ENCODE assay signal across 19 cellular contexts in genomic region chr9:89595646-89596045, GRCh38. TPM values are rescaled to one million over a fixed set of nuclear protein-coding genes. Genes with fewer than 3 reads are reported as not detected.
DNase-seq lines count a peak whose midpoint lies in the region; FAIRE-seq and TF ChIP-seq lines count a peak whose summit lies in the region.
"Had no signal": no experiment of that assay in that cellular context is flagged by ENCODE, and none has a peak within 500 bp of the region (broad histone marks: within the 10 kb centered on the region; RNA-seq: fewer than 3 reads in every experiment).

No MANE protein-coding gene starts in this region.

- H3T11ph ChIP-seq in H9 (ENCODE audit: low read length): no peak overlapping the region

- H4K91ac ChIP-seq in H9 (ENCODE audit: insufficient read length, low read depth, low read length): no peak overlapping the region

- H3K4me3 ChIP-seq in bronchial epithelial cell (ENCODE audit: low read depth, low read length) (no peak overlapping the region), testis (no peak overlapping the region)

- no peak overlapping the region for H4K8ac ChIP-seq in H9 (replicated peaks; ENCODE audit: insufficient read length, low read depth, low read length)

- no peak overlapping the region for H3K4ac ChIP-seq in H9 (ENCODE audit: low read depth, low read length)

- H3K4me1 Mint-ChIP-seq in H9: peaks cover 20 to 22% of the 10 kb centered on the region in 2 experiments
- H3K4me1 Mint-ChIP-seq in activated T-cell treated with anti-CD3 and anti-CD28 coated beads, Interleukin-2, amount 50 U/mL, for 24 hours (ENCODE audit: low read depth): no peaks in the 10 kb centered on the region

- no peak overlapping the region for H2BK120ac ChIP-seq in H9 (ENCODE audit: low read depth, low read length, poor library complexity, severe bottlenecking)

- no CpG with 5 or more reads among the region's 3 CpGs for WGBS in H9 (ENCODE audit: extremely low coverage, insufficient read length, low lambda C conversion rate)
- 86 to 90% methylated on average over 3 of the region's 3 CpGs for WGBS in testis, 2 donors

- H2AFZ ChIP-seq in H9 (ENCODE audit: low read length): no peak overlapping the region

- H2BK12ac ChIP-seq in H9 (ENCODE audit: insufficient read length, low read depth, low read length): no peak overlapping the region

- H3K56ac ChIP-seq in H9 (ENCODE audit: insufficient read length, low read depth, low read length): no peak overlapping the region

- H3K9me3 ChIP-seq in H9 (ENCODE audit: control insufficient read depth, low read depth, low read length) (no peaks in the 10 kb centered on the region), testis (no peaks in the 10 kb centered on the region)
- H3K9me3 ChIP-seq: BE2C had no signal

- peak; percentile 36 for FAIRE-seq in bronchial epithelial cell (lab: Jason Lieb, UNC)
- FAIRE-seq: A204.1, D721Med, GM12892, GM18507 had no signal

- no peak overlapping the region for H2BK5ac ChIP-seq in H9 (ENCODE audit: insufficient read length, low read length)

- no peak overlapping the region for H2AK5ac ChIP-seq in H9 (ENCODE audit: insufficient read length, low read length)

- H3K9me3 Mint-ChIP-seq in H9: no peaks in the 10 kb centered on the region
- H3K9me3 Mint-ChIP-seq in activated T-cell treated with anti-CD3 and anti-CD28 coated beads, Interleukin-2, amount 50 U/mL, for 24 hours: no peaks in the 10 kb centered on the region
- H3K9me3 Mint-ChIP-seq: CD4-positive, CD25-positive, alpha-beta regulatory T cell; CD8-positive, alpha-beta memory T cell had no signal

- H3K4me3 Mint-ChIP-seq in H9: no peak overlapping the region
- no peak overlapping the region for H3K4me3 Mint-ChIP-seq in activated T-cell treated with anti-CD3 and anti-CD28 coated beads, Interleukin-2, amount 50 U/mL, for 24 hours
- H3K4me3 Mint-ChIP-seq: CD4-positive, CD25-positive, alpha-beta regulatory T cell; CD8-positive, alpha-beta memory T cell had no signal

- TF ChIP-seq CTCF in H9 (conservative IDR thresholded peaks at IDR 0.05): no peak
- TF ChIP-seq CTCF in bronchial epithelial cell (IDR thresholded peaks at IDR 0.05; ENCODE audit: insufficient read depth, low read length, severe bottlenecking): no peak
- TF ChIP-seq CTCF in testis (IDR thresholded peaks at IDR 0.05): no peak

- no peaks in the 10 kb centered on the region for H3K36me3 ChIP-seq in bronchial epithelial cell (ENCODE audit: control insufficient read depth, insufficient read depth, low read length)
- no peaks in the 10 kb centered on the region for H3K36me3 ChIP-seq in testis (ENCODE audit: low read depth, missing control alignments)
- H3K36me3 ChIP-seq: BE2C had no signal

- H3K4me1 ChIP-seq in H9 (ENCODE audit: insufficient read depth, low read length) (peaks cover 3% of the 10 kb centered on the region), testis (no peaks in the 10 kb centered on the region)
- H3K4me1 ChIP-seq: BE2C had no signal

- no peaks in the 10 kb centered on the region for H3K23me2 ChIP-seq in H9 (ENCODE audit: insufficient read length, low read depth, low read length, poor library complexity, severe bottlenecking)

- no peak for TF ChIP-seq POLR2A in testis (IDR thresholded peaks at IDR 0.05)

- H3K27ac ChIP-seq in H9 (ENCODE audit: insufficient read length, low read depth, low read length): no peak overlapping the region
- no peak overlapping the region for H3K27ac ChIP-seq in testis

- H3K14ac ChIP-seq in H9 (ENCODE audit: insufficient read depth, low read length): no peak overlapping the region

- H4K5ac ChIP-seq in H9 (ENCODE audit: insufficient read length, low read depth, low read length): no peak overlapping the region

- no peak overlapping the region for H2BK20ac ChIP-seq in H9 (ENCODE audit: low read depth, low read length, poor library complexity, severe bottlenecking)

- no peak overlapping the region for H3K9ac ChIP-seq in H9 (ENCODE audit: extremely low read depth, insufficient read length, low read length)

- DNase-seq in H9 (peak; percentile 6), bronchial epithelial cell (ENCODE audit: low read depth) (no peak), islet precursor cell (peak; percentile 35), testis (no peak), D341Med (ENCODE audit: low spot score) (no peak)
- DNase-seq in stimulated activated CD8-positive, alpha-beta memory T cell treated with anti-CD3 and anti-CD28 coated beads, Interleukin-4, amount 100 ng/mL, for 48 hours: peak; percentile 3
- no peak for DNase-seq in activated T-cell treated with anti-CD3 and anti-CD28 coated beads, Interleukin-2, amount 50 U/mL, for 24 hours
- DNase-seq: ACHN; BE2C; C1 segment of cervical spinal cord; CD4-positive, CD25-positive, alpha-beta regulatory T cell; CD8-positive, alpha-beta memory T cell; COR-L47; GDM1; HCEC 1CT had no signal

- H3K36me3 Mint-ChIP-seq in H9 (ENCODE audit: insufficient read depth in 1 of 3, low read depth in 3 of 3): no peaks in the 10 kb centered on the region
- H3K36me3 Mint-ChIP-seq in activated T-cell treated with anti-CD3 and anti-CD28 coated beads, Interleukin-2, amount 50 U/mL, for 24 hours (ENCODE audit: low read depth): no peaks in the 10 kb centered on the region
- H3K36me3 Mint-ChIP-seq: CD4-positive, CD25-positive, alpha-beta regulatory T cell; CD8-positive, alpha-beta memory T cell had no signal

- intact Hi-C loops in testis (cut with DNase I; ENCODE audit: low total_unique reads): no loop called here

- no peaks in the 10 kb centered on the region for H3K27me3 ChIP-seq in H9 (ENCODE audit: insufficient read depth, low read length)
- no peaks in the 10 kb centered on the region for H3K27me3 ChIP-seq in bronchial epithelial cell (ENCODE audit: control insufficient read depth, insufficient read depth, low read length)
- no peaks in the 10 kb centered on the region for H3K27me3 ChIP-seq in testis

- H4K20me1 ChIP-seq in H9 (ENCODE audit: control insufficient read depth, insufficient read depth, insufficient read length): no peaks in the 10 kb centered on the region

- H3K79me2 ChIP-seq in H9 (ENCODE audit: insufficient read depth, low read length): no peaks in the 10 kb centered on the region

- no peak overlapping the region for H3K4me2 ChIP-seq in H9 (ENCODE audit: insufficient read depth, insufficient read length, low read length)

- no peaks in the 10 kb centered on the region for H3K79me1 ChIP-seq in H9 (ENCODE audit: insufficient read depth, low read depth, low read length, poor library complexity, severe bottlenecking)

- H3K27ac Mint-ChIP-seq in H9: no peak overlapping the region
- H3K27ac Mint-ChIP-seq in activated T-cell treated with anti-CD3 and anti-CD28 coated beads, Interleukin-2, amount 50 U/mL, for 24 hours: no peak overlapping the region
- H3K27ac Mint-ChIP-seq: CD4-positive, CD25-positive, alpha-beta regulatory T cell; CD8-positive, alpha-beta memory T cell had no signal

- H3K23ac ChIP-seq in H9 (ENCODE audit: insufficient read length, low read depth, low read length): no peak overlapping the region

- H2BK15ac ChIP-seq in H9 (ENCODE audit: low read depth, low read length): no peak overlapping the region

- H3K27me3 Mint-ChIP-seq in H9 (ENCODE audit: low read depth): peaks cover 16% of the 10 kb centered on the region
- H3K27me3 Mint-ChIP-seq in activated T-cell treated with anti-CD3 and anti-CD28 coated beads, Interleukin-2, amount 50 U/mL, for 24 hours: peaks cover 15% of the 10 kb centered on the region

- H3K18ac ChIP-seq in H9 (ENCODE audit: insufficient read length, low read depth, low read length): no peak overlapping the region

RNA-seq across cellular contexts. Expression of gene GADD45G, which starts 9.2 kb away (rescaled TPM):
- total RNA-seq in H9 (2021) (6.8 and 7.7 TPM in 2 replicates), bronchial epithelial cell (under 0.01 and 1.0 TPM in 2 replicates), testis (10 to 100 TPM; 66.1 to 72.8 TPM)
- polyA plus RNA-seq in testis (ENCODE audit: insufficient read depth, low read depth, low replicate concordance): 29.1 TPM

Comparison
In these comparisons a context has a peak if more than half of its experiments do, and no peak if none do; other contexts are left out.
1. DNase-seq: peak in H9 (single experiment), islet precursor cell (single experiment) and stimulated activated CD8-positive, alpha-beta memory T cell treated with anti-CD3 and anti-CD28 coated beads, Interleukin-4, amount 100 ng/mL, for 48 hours (single experiment); none in bronchial epithelial cell (single experiment), activated T-cell treated with anti-CD3 and anti-CD28 coated beads, Interleukin-2, amount 50 U/mL, for 24 hours (single experiment), testis (single experiment) and D341Med (single experiment).